Comparison of ENCODE assay signal across 11 cellular contexts in the genomic region with DNA sequence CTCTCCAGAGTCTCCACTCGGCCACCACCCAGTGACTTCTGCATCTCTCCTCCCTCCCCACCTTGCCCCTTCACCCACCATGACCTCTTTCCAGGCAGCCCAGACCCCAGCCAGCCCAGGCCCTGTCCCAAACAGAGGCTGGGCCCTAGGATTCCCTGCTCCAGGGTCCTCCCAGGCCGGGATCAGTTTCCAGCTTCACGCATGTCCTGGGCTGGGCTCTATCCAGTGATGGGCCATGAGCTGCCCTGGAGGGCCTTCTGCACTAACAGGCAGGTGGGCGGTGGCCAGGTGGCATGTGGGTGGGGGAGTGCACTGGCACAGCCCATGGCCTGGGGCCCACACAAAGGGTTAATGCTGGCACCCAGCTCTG.
"Had no signal": no experiment of that assay in that cellular context is flagged by ENCODE, and none has a peak within 500 bp of the region (broad histone marks: within the 10 kb centered on the region; RNA-seq: fewer than 3 reads in every experiment).

No MANE protein-coding gene starts in this region.

- H3K27me3 Mint-ChIP-seq: activated T-helper 17 cell treated with anti-CD3 and anti-CD28 coated beads, Interleukin-2, amount 50 U/mL, for 72 hours; type B pancreatic cell had no signal

- H3K27ac ChIP-seq: left lung, ovary had no signal

- H3K9me3 ChIP-seq: left lung, ovary had no signal

- H3K36me3 ChIP-seq: ovary had no signal

- H3K9me3 Mint-ChIP-seq: activated T-helper 17 cell treated with anti-CD3 and anti-CD28 coated beads, Interleukin-2, amount 50 U/mL, for 72 hours; neural crest cell; type B pancreatic cell had no signal

- H3K27ac Mint-ChIP-seq: activated T-helper 17 cell treated with anti-CD3 and anti-CD28 coated beads, Interleukin-2, amount 50 U/mL, for 72 hours; type B pancreatic cell had no signal

- H3K27me3 ChIP-seq: left lung, ovary had no signal

- H3K4me3 ChIP-seq: left lung, ovary had no signal

- DNase-seq: activated CD4-positive, alpha-beta T cell treated with anti-CD3 and anti-CD28 coated beads, Interleukin-2, amount 50 U/mL, for 1 hour; activated naive CD4-positive, alpha-beta T cell treated with Interleukin-2 at 50 U/mL for 16 hours; mesenchymal stem cell; stimulated activated CD4-positive, alpha-beta T cell treated with anti-CD3 and anti-CD28 coated beads, Interleukin-2, amount 100 ng/mL, for 48 hours; stimulated activated naive CD4-positive, alpha-beta T cell; substantia nigra had no signal

- ATAC-seq: activated T-helper 17 cell treated with anti-CD3 and anti-CD28 coated beads, Interleukin-2, amount 50 U/mL, for 72 hours had no signal

- H3K4me3 Mint-ChIP-seq: activated T-helper 17 cell treated with anti-CD3 and anti-CD28 coated beads, Interleukin-2, amount 50 U/mL, for 72 hours; neural crest cell; type B pancreatic cell had no signal
